ENCODE assay signal across 1 cellular context in the genomic region with DNA sequence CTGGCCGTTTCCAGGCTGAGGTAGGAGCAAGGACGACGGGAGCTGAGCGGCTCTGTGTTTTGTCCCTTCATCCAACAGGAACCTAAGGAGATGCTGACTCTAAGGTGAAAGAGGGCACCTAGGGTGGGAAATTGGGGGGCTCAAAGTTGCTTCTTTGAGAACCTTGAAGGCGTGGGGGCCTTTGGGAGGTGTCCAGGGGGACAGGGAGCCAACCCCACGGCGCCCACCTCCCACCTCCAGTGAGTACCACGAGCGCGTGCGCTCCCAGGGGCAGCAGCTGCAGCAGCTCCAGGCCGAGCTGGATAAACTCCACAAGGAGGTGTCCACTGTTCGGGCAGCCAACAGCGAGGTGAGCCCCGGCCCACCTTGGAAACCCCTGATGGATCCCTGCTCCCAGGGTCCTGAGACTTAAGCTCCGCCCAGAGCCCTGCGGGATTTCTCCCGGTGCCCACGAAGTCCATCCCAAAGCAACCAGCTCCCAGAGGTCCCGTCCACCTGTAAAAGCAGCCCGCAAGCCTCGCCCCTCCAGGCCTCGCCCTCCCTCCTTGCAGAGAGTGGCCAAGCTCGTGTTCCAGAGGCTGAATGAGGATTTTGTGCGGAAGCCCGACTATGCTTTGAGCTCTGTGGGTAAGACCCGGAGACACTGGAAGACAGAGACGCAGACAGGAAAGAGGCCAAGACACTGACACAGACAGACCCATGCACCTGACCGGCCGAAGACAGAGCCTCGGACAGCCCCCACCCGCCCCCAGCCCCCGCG.
TF ChIP-seq lines count a peak whose summit lies in the region.

No MANE protein-coding gene starts in this region.

TF ChIP-seq in GM12878, 131 proteins besides CTCF, POLR2A, EP300 and RAD21:
- TF ChIP-seq, protein P1, sequence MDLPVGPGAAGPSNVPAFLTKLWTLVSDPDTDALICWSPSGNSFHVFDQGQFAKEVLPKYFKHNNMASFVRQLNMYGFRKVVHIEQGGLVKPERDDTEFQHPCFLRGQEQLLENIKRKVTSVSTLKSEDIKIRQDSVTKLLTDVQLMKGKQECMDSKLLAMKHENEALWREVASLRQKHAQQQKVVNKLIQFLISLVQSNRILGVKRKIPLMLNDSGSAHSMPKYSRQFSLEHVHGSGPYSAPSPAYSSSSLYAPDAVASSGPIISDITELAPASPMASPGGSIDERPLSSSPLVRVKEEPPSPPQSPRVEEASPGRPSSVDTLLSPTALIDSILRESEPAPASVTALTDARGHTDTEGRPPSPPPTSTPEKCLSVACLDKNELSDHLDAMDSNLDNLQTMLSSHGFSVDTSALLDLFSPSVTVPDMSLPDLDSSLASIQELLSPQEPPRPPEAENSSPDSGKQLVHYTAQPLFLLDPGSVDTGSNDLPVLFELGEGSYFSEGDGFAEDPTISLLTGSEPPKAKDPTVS (IDR thresholded peaks at IDR 0.05; ENCODE audit: low read depth, low read length), result no peak
TF ChIP-seq in GM12878: peak in this region for 0.
